2 cellular contexts compared by ENCODE assay signal in the genomic region with DNA sequence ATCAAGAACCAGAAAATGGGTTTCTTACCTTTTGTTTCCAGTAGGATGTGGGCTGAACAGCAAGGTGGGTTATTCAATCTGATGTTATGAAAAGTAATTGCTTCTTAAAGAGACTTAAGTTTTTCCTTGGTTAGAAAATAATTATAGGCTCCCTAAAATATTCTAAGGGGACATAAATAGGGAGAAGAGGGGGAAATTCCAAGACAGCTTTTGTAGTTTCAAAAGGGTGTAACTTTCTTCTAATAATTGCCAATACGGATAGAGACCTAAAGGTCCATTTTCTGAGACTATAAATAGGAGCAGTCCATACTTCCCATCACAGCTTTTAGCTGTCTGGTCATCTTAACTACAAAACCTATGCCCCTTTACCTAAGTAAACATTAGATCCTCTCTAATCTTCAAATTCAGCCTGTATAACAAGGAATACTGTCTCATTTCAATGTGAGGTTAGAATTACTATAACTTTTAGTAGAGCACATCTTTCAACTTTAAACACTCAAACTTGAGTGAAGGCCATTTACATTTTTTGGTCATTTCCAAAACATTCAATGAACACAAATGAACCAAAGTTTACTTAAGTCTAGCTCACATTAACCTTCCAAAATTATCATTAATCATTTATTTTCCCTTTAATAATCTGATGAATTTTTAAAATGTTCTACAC.
TF ChIP-seq lines count a peak whose summit lies in the region.

No MANE protein-coding gene starts in this region.

TF ChIP-seq in A549, 52 proteins besides CTCF, POLR2A, EP300 and RAD21:
- TF ChIP-seq, protein P1, sequence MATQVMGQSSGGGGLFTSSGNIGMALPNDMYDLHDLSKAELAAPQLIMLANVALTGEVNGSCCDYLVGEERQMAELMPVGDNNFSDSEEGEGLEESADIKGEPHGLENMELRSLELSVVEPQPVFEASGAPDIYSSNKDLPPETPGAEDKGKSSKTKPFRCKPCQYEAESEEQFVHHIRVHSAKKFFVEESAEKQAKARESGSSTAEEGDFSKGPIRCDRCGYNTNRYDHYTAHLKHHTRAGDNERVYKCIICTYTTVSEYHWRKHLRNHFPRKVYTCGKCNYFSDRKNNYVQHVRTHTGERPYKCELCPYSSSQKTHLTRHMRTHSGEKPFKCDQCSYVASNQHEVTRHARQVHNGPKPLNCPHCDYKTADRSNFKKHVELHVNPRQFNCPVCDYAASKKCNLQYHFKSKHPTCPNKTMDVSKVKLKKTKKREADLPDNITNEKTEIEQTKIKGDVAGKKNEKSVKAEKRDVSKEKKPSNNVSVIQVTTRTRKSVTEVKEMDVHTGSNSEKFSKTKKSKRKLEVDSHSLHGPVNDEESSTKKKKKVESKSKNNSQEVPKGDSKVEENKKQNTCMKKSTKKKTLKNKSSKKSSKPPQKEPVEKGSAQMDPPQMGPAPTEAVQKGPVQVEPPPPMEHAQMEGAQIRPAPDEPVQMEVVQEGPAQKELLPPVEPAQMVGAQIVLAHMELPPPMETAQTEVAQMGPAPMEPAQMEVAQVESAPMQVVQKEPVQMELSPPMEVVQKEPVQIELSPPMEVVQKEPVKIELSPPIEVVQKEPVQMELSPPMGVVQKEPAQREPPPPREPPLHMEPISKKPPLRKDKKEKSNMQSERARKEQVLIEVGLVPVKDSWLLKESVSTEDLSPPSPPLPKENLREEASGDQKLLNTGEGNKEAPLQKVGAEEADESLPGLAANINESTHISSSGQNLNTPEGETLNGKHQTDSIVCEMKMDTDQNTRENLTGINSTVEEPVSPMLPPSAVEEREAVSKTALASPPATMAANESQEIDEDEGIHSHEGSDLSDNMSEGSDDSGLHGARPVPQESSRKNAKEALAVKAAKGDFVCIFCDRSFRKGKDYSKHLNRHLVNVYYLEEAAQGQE (IDR thresholded peaks at IDR 0.05) = 0 out of 2 replicates have a peak, but pooled peaks have one; percentile 34
- TF ChIP-seq TFCP2L1 (CRISPR knock-in tag; IDR thresholded peaks at IDR 0.05) (peak; percentile 15; the same call in 1 of the 2 replicates), HOXA7 (CRISPR knock-in tag; IDR thresholded peaks at IDR 0.05) (peak; percentile 92), HEYL (CRISPR knock-in tag; IDR thresholded peaks at IDR 0.05) (no peak), RARB (CRISPR knock-in tag; IDR thresholded peaks at IDR 0.05) (peak; percentile 35; the same call in 1 of the 2 replicates)
- TF ChIP-seq, protein P2, sequence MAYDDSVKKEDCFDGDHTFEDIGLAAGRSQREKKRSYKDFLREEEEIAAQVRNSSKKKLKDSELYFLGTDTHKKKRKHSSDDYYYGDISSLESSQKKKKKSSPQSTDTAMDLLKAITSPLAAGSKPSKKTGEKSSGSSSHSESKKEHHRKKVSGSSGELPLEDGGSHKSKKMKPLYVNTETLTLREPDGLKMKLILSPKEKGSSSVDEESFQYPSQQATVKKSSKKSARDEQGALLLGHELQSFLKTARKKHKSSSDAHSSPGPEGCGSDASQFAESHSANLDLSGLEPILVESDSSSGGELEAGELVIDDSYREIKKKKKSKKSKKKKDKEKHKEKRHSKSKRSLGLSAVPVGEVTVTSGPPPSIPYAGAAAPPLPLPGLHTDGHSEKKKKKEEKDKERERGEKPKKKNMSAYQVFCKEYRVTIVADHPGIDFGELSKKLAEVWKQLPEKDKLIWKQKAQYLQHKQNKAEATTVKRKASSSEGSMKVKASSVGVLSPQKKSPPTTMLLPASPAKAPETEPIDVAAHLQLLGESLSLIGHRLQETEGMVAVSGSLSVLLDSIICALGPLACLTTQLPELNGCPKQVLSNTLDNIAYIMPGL (CRISPR knock-in tag; IDR thresholded peaks at IDR 0.05; ENCODE audit: borderline replicate concordance) = peak; percentile 77; the same call in 1 of the 2 replicates

TF ChIP-seq in H1, 55 proteins besides CTCF, POLR2A, EP300 and RAD21:
- TF ChIP-seq SIN3A (conservative IDR thresholded peaks at IDR 0.05 in 1 of 2, IDR thresholded peaks at IDR 0.05 in 1 of 2; ENCODE audit: low read depth in 1 of 2, low read length in 2 of 2) (no peak), POLR2AphosphoS5 (IDR thresholded peaks at IDR 0.05; ENCODE audit: low read depth, low read length) (peak; percentile 32; the same call in 1 of the 2 replicates), RFX5 (IDR thresholded peaks at IDR 0.05; ENCODE audit: borderline replicate concordance, low read depth, low read length) (no peak)
